1 cellular context compared by ENCODE assay signal in the genomic region with DNA sequence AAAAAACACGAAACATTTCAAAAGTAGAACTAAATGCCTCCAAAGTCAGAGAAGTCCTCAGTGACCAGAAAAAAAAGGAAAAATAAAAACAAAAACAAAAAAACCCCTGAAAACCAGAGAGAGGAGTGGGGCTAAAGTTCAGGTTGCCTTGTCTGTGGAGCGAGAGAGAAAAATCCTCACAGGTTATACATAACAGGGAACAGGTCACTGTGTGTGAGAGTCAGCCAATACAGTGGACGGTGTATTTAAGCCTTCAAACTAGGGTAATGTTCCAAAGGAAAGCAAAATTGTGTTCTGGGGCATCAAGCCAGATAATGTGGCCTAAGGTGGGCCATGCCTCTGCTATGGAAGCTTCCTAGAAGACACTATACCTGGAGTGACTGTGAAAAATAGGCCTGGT.
TF ChIP-seq lines count a peak whose summit lies in the region.

No MANE protein-coding gene starts in this region.

TF ChIP-seq in HepG2, 621 proteins besides CTCF, POLR2A, EP300 and RAD21 (continued from another document):
- TF ChIP-seq CHD2 (IDR thresholded peaks at IDR 0.05; ENCODE audit: low read depth, low read length) (no peak), KDM5A (IDR thresholded peaks at IDR 0.05; ENCODE audit: borderline replicate concordance, low read length) (no peak)
TF ChIP-seq in HepG2: peak in this region for 0.
